In the genomic region with DNA sequence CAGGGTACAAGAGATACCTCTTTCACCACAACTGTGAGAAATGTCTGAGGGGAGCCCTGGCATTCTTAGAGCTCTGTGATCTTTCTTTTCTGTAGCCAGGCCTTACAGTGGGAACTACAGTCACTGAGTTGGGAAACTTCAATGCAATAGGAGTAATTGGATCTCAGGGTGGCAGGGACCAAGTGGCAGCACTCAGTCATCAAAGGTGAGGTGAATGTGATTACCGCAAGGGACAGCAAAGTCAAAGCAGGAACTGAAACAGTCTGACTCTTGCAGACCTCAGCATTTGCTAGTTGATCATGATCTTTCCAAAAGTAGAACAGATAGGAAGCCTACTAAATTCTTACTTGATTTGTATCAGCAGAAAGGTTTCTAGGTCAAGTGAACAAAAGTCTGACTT, we compare ENCODE assay signal across 9 cellular contexts. TPM values are rescaled to one million over a fixed set of nuclear protein-coding genes. Genes with fewer than 3 reads are reported as not detected.
DNase-seq lines count a peak whose midpoint lies in the region; ATAC-seq and TF ChIP-seq lines count a peak whose summit lies in the region.
"Had no signal": no experiment of that assay in that cellular context is flagged by ENCODE, and none has a peak within 500 bp of the region (broad histone marks: within the 10 kb centered on the region; RNA-seq: fewer than 3 reads in every experiment).

No MANE protein-coding gene starts in this region.

- H3K27me3 Mint-ChIP-seq in naive B cell, result peaks cover 10 to 39% (median 25%) of the 10 kb centered on the region in 3 donors

- no peak overlapping the region for H3K27ac ChIP-seq in foreskin keratinocyte

- peaks cover 4 to 9% (median 7%) of the 10 kb centered on the region in 3 donors for H3K4me1 Mint-ChIP-seq in naive B cell

- peak; percentile 86 for ATAC-seq in activated CD4-positive, CD25-positive, alpha-beta regulatory T cell treated with anti-CD3 and anti-CD28 coated beads, Interleukin-2, amount 50 U/mL, for 24 hours
- peak; percentile 79 for ATAC-seq in GM21717 (IDR thresholded peaks at IDR 0.05; ENCODE audit: unreplicated experiment)
- ATAC-seq in HG03575 (IDR thresholded peaks at IDR 0.05; ENCODE audit: extremely low read depth, insufficient number of reproducible peaks, low FRiP score, unreplicated experiment), result peak; percentile 82
- peak; percentile 89 to 96 for ATAC-seq in naive B cell (ENCODE audit: low read depth in 2 of 2)
- ATAC-seq in foreskin keratinocyte, result no peak

- DNase-seq in activated CD4-positive, CD25-positive, alpha-beta regulatory T cell (lab: John Stamatoyannopoulos, UW), result no peak
- DNase-seq in naive B cell (peak; percentile 12), foreskin keratinocyte (no peak), UCSD-AML1 (lab: John Stamatoyannopoulos, UW; ENCODE audit: unreplicated experiment) (no peak), NCI-H524 (lab: John Stamatoyannopoulos, UW) (no peak)
- DNase-seq: SK-N-SH had no signal

- no peak for TF ChIP-seq CTCF in foreskin keratinocyte (conservative IDR thresholded peaks at IDR 0.05)

- H3K27ac Mint-ChIP-seq in naive B cell, result peak overlapping the region in 1 of 6 donors; percentile 2

- H3K4me1 ChIP-seq in foreskin keratinocyte, result no peaks in the 10 kb centered on the region

- no peak overlapping the region for H3K4me3 Mint-ChIP-seq in naive B cell

- peaks cover 0 to 8% (median 3%) of the 10 kb centered on the region in 7 donors for H3K9me3 Mint-ChIP-seq in naive B cell

- H3K27me3 ChIP-seq in foreskin keratinocyte, result peaks cover 57% of the 10 kb centered on the region

- H3K36me3 Mint-ChIP-seq in naive B cell, result peaks cover 0 to 7% of the 10 kb centered on the region in 2 donors

RNA-seq across cellular contexts. Expression of a gene that starts 7.3 kb away (rescaled TPM):
- polyA plus RNA-seq in naive B cell (ENCODE audit: low read depth in 6 of 6) (not detected), foreskin keratinocyte (0.08 and 0.19 TPM in 2 replicates)
- 0.14 and 0.25 TPM in 2 replicates for total RNA-seq in foreskin keratinocyte
